ENCODE assay signal across 12 cellular contexts in the genomic region with DNA sequence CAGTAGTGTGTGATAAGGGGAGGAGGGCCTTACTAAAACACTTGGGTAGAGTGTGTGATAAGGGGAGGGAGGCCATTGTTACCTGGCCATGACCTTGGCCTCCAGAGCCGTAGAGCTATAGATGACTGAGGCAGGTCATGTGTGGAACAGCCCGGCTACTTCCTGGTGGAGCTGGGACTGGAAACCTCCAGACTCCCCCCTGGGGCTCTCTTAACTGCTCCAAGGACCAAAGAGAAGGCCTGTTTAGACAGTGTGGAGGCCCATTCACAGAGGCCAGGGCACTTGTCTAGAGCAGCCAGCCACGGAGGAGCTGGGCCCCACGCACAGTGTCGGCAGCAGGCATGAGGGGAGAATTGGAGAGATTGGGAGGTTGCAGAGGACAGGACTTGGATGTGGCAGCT. TPM values are rescaled to one million over a fixed set of nuclear protein-coding genes. Genes with fewer than 3 reads are reported as not detected.
DNase-seq lines count a peak whose midpoint lies in the region; ATAC-seq, FAIRE-seq and TF ChIP-seq lines count a peak whose summit lies in the region.
"Had no signal": no experiment of that assay in that cellular context is flagged by ENCODE, and none has a peak within 500 bp of the region (broad histone marks: within the 10 kb centered on the region; RNA-seq: fewer than 3 reads in every experiment).

No MANE protein-coding gene starts in this region.

- TF ChIP-seq CTCF in nephron progenitor cell (IDR thresholded peaks at IDR 0.05) (no peak), uterus (IDR thresholded peaks at IDR 0.05) (no peak), GM10248 (IDR thresholded peaks at IDR 0.05; ENCODE audit: control extremely low read depth, extremely low read depth, low read depth, missing control alignments) (no peak)

- no peak for ATAC-seq in activated naive CD4-positive, alpha-beta T cell treated with anti-CD3 and anti-CD28 coated beads, Interleukin-2, amount 50 U/mL, for 72 hours
- no peak for ATAC-seq in HG03442 (IDR thresholded peaks at IDR 0.05; ENCODE audit: unreplicated experiment)

- POLR2A ChIA-PET in GM10248 (lab: Yijun Ruan, JAX): no interaction called here

- peaks cover 2 to 5% of the 10 kb centered on the region in 2 donors for H3K36me3 Mint-ChIP-seq in activated naive CD4-positive, alpha-beta T cell treated with anti-CD3 and anti-CD28 coated beads, Interleukin-2, amount 50 U/mL, for 72 hours
- H3K36me3 Mint-ChIP-seq in nephron progenitor cell (ENCODE audit: low read depth): peaks cover 28% of the 10 kb centered on the region

- H3K4me3 ChIP-seq in uterus: no peak overlapping the region

- intact Hi-C loops in uterus (cut with DNase I; ENCODE audit: low total_unique reads): no loop called here

- H3K4me1 ChIP-seq in uterus: peaks cover 6 to 8% of the 10 kb centered on the region in 2 donors

- DNase-seq in activated naive CD4-positive, alpha-beta T cell treated with anti-CD3 and anti-CD28 coated beads, Interleukin-2, amount 50 U/mL, for 72 hours (ENCODE audit: low spot score in 2 of 2): no peak
- DNase-seq in activated naive CD4-positive, alpha-beta T cell (lab: John Stamatoyannopoulos, UW): no peak
- DNase-seq in nephron progenitor cell: no peak
- DNase-seq in uterus: no peak
- no peak for DNase-seq in RCC 7860 (ENCODE audit: low spot score)
- DNase-seq in GM10248 (ENCODE audit: extremely low spot score): no peak
- DNase-seq: NCI-H2029 treated with DMSO at 0.1 percent for 48 hours had no signal

- H3K27me3 Mint-ChIP-seq in nephron progenitor cell (ENCODE audit: low read depth, poor library complexity): no peaks in the 10 kb centered on the region

- no peak for FAIRE-seq in RCC 7860 (lab: Jason Lieb, UNC)
- FAIRE-seq: GM19239 had no signal

- CTCF ChIA-PET in GM10248 (lab: Yijun Ruan, JAX): interaction anchor here (0.7 to 1.4 kb wide), 5 partner anchors 13 to 75 kb away, joined by 3 to 5 read pairs (median 3); partner anchors contain the start of gene MICALL1

- H3K27me3 ChIP-seq in uterus: no peaks in the 10 kb centered on the region

- no peaks in the 10 kb centered on the region for H3K9me3 ChIP-seq in uterus

- H3K4me1 Mint-ChIP-seq in nephron progenitor cell: peaks cover 44% of the 10 kb centered on the region

- peak overlapping the region; percentile 99 for H3K27ac ChIP-seq in cingulate gyrus (ENCODE audit: low read depth, low read length)
- peak overlapping the region; percentile 71 to 74 for H3K27ac ChIP-seq in uterus
- H3K27ac ChIP-seq: VCaP had no signal

- H3K9me3 Mint-ChIP-seq in activated naive CD4-positive, alpha-beta T cell treated with anti-CD3 and anti-CD28 coated beads, Interleukin-2, amount 50 U/mL, for 72 hours: no peaks in the 10 kb centered on the region
- no peaks in the 10 kb centered on the region for H3K9me3 Mint-ChIP-seq in nephron progenitor cell

- no peaks in the 10 kb centered on the region for H3K36me3 ChIP-seq in uterus

- peak overlapping the region; percentile 62 to 93 for H3K27ac Mint-ChIP-seq in activated naive CD4-positive, alpha-beta T cell treated with anti-CD3 and anti-CD28 coated beads, Interleukin-2, amount 50 U/mL, for 72 hours
- H3K27ac Mint-ChIP-seq in nephron progenitor cell: peak overlapping the region; percentile 96

- TF ChIP-seq POLR2A in uterus (IDR thresholded peaks at IDR 0.05): no peak

- no peak overlapping the region for H3K4me3 Mint-ChIP-seq in nephron progenitor cell

RNA-seq across cellular contexts. Expression of gene MICALL1, which starts 12.5 kb away (rescaled TPM):
- 10 to 100 TPM; 13.9 to 16.5 TPM for total RNA-seq in activated naive CD4-positive, alpha-beta T cell treated with anti-CD3 and anti-CD28 coated beads, Interleukin-2, amount 50 U/mL, for 72 hours
- 10 to 100 TPM in 3 of 4 donors, 1 to 10 TPM in 1; 7.4 to 96.6 (median 46.6) TPM for total RNA-seq in uterus

RNA-seq across cellular contexts. Expression of gene EIF3L, which starts 44.4 kb away (rescaled TPM):
- total RNA-seq in activated naive CD4-positive, alpha-beta T cell treated with anti-CD3 and anti-CD28 coated beads, Interleukin-2, amount 50 U/mL, for 72 hours: 1,000 to 10,000 TPM in 1 of 2 donors, 100 to 1,000 TPM in 1; 699 to 1,046 TPM
- 100 to 1,000 TPM; 290 to 559 (median 413) TPM for total RNA-seq in uterus

RNA-seq across cellular contexts. Expression of gene ANKRD54, which starts 49.4 kb away (rescaled TPM):
- 10 to 100 TPM; 16.6 to 22.4 TPM for total RNA-seq in activated naive CD4-positive, alpha-beta T cell treated with anti-CD3 and anti-CD28 coated beads, Interleukin-2, amount 50 U/mL, for 72 hours
- total RNA-seq in uterus: 10 to 100 TPM in 3 of 4 donors, 1 to 10 TPM in 1; 8.5 to 37.7 (median 20.5) TPM

RNA-seq across cellular contexts. Expression of gene C22orf23, which starts 59.8 kb away (rescaled TPM):
- not detected for total RNA-seq in activated naive CD4-positive, alpha-beta T cell treated with anti-CD3 and anti-CD28 coated beads, Interleukin-2, amount 50 U/mL, for 72 hours
- under 1 TPM in 2 of 4 donors, not detected in 2; 0.40 to 0.76 TPM for total RNA-seq in uterus
- total RNA-seq: HT-29 had no signal

RNA-seq across cellular contexts. Expression of gene POLR2F, which starts 59.9 kb away (rescaled TPM):
- total RNA-seq in activated naive CD4-positive, alpha-beta T cell treated with anti-CD3 and anti-CD28 coated beads, Interleukin-2, amount 50 U/mL, for 72 hours: 10 to 100 TPM; 55.3 to 70.3 TPM
- 10 to 100 TPM; 31.5 to 63.8 (median 43.3) TPM for total RNA-seq in uterus
